Comparison of ENCODE assay signal across 17 cellular contexts in the genomic region with DNA sequence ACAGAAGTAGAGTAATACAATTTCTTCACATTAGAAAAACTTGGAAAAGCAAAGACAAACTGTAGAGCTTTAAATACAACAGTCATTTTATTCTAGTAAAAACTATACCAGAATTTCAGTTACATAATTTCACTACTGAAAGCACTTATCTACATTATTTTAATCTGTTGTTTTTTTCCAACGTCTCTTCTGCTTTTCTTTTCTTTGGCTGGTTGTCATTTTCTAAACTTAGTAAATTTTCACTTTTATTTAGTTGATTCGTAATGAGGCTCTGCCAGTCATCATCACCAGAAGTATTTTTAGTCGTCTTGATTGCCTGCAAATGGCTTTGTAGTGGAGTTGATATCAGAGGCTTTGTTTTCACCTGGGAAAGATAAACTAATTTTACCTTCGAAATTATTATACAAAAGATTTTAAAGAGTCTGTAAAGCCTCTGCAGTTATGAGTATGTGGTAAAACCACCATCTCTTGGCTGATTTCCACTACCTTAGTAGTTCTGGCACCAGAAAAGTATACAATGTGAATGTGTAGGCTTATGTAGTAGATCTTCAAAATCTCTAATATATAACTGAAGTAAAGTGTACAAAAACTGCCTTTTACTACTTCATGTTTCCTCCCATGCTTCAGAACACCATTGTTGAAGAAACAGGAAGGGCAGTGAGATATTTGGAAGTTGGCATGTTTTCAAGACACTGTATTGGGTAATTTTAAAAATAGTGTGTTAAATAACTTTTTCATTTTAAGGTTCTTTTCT. TPM values are rescaled to one million over a fixed set of nuclear protein-coding genes. Genes with fewer than 3 reads are reported as not detected.
DNase-seq lines count a peak whose midpoint lies in the region; ATAC-seq and TF ChIP-seq lines count a peak whose summit lies in the region.
"Had no signal": no experiment of that assay in that cellular context is flagged by ENCODE, and none has a peak within 500 bp of the region (broad histone marks: within the 10 kb centered on the region; RNA-seq: fewer than 3 reads in every experiment).

No MANE protein-coding gene starts in this region.

- ATAC-seq in natural killer cell (no peak), T-helper 17 cell (no peak)
- ATAC-seq in natural killer cell treated with Interleukin-12 subunit alpha and Interleukin-12 subunit beta and Interleukin-15 and Interleukin-18, amount 100 ng/mL, for 72 hours: no peak
- no peak for ATAC-seq in stimulated activated naive CD8-positive, alpha-beta T cell treated with anti-CD3 and anti-CD28 coated beads, Interleukin-15, amount 100 ng/mL, for 72 hours
- ATAC-seq: HepG2 had no signal

- no peaks in the 10 kb centered on the region for H3K9me3 ChIP-seq in T-helper 17 cell (ENCODE audit: control insufficient read depth, low read length, poor library complexity, severe bottlenecking)
- H3K9me3 ChIP-seq: sigmoid colon, SJSA1, thoracic aorta had no signal

- H3K36me3 Mint-ChIP-seq in natural killer cell (peaks cover 21% of the 10 kb centered on the region), T-helper 17 cell (ENCODE audit: low read depth) (peaks cover 2% of the 10 kb centered on the region)
- H3K36me3 Mint-ChIP-seq in natural killer cell treated with Interleukin-12 subunit alpha and Interleukin-12 subunit beta and Interleukin-15 and Interleukin-18, amount 100 ng/mL, for 72 hours: peaks cover 13% of the 10 kb centered on the region

- intact Hi-C loops in natural killer cell (cut with micrococcal nuclease): no loop called here

- H3K4me1 Mint-ChIP-seq in natural killer cell (peaks cover 0 to 1% of the 10 kb centered on the region in 2 donors), T-helper 17 cell (peaks cover 2% of the 10 kb centered on the region)
- peaks cover 1 to 8% of the 10 kb centered on the region in 2 donors for H3K4me1 Mint-ChIP-seq in natural killer cell treated with Interleukin-12 subunit alpha and Interleukin-12 subunit beta and Interleukin-15 and Interleukin-18, amount 100 ng/mL, for 72 hours (ENCODE audit: low read depth in 2 of 2)
- H3K4me1 Mint-ChIP-seq in stimulated activated naive CD8-positive, alpha-beta T cell treated with anti-CD3 and anti-CD28 coated beads, Interleukin-15, amount 100 ng/mL, for 72 hours: peaks cover 1% of the 10 kb centered on the region

- H3K27ac Mint-ChIP-seq in natural killer cell (peak overlapping the region; percentile 17 to 18), T-helper 17 cell (peak overlapping the region; percentile 41)
- H3K27ac Mint-ChIP-seq in natural killer cell treated with Interleukin-12 subunit alpha and Interleukin-12 subunit beta and Interleukin-15 and Interleukin-18, amount 100 ng/mL, for 72 hours: no peak overlapping the region
- peak overlapping the region in 1 of 2 donors; percentile 23 for H3K27ac Mint-ChIP-seq in stimulated activated naive CD8-positive, alpha-beta T cell treated with anti-CD3 and anti-CD28 coated beads, Interleukin-15, amount 100 ng/mL, for 72 hours

- no peak for TF ChIP-seq CTCF in natural killer cell (IDR thresholded peaks at IDR 0.05)

- no peak overlapping the region for H3K4me3 Mint-ChIP-seq in natural killer cell
- H3K4me3 Mint-ChIP-seq in natural killer cell treated with Interleukin-12 subunit alpha and Interleukin-12 subunit beta and Interleukin-15 and Interleukin-18, amount 100 ng/mL, for 72 hours: no peak overlapping the region
- H3K4me3 Mint-ChIP-seq in T-helper 17 cell: no peak overlapping the region
- H3K4me3 Mint-ChIP-seq in stimulated activated naive CD8-positive, alpha-beta T cell treated with anti-CD3 and anti-CD28 coated beads, Interleukin-15, amount 100 ng/mL, for 72 hours: no peak overlapping the region

- no peaks in the 10 kb centered on the region for H3K9me3 Mint-ChIP-seq in natural killer cell
- H3K9me3 Mint-ChIP-seq in natural killer cell treated with Interleukin-12 subunit alpha and Interleukin-12 subunit beta and Interleukin-15 and Interleukin-18, amount 100 ng/mL, for 72 hours: peaks cover 4% of the 10 kb centered on the region
- peaks cover 6% of the 10 kb centered on the region in 2 donors for H3K9me3 Mint-ChIP-seq in stimulated activated naive CD8-positive, alpha-beta T cell treated with anti-CD3 and anti-CD28 coated beads, Interleukin-15, amount 100 ng/mL, for 72 hours

- DNase-seq in natural killer cell (no peak), T-helper 17 cell (no peak), fibroblast of peridontal ligament (ENCODE audit: extremely low read depth) (peak; percentile 44), putamen (ENCODE audit: low spot score) (no peak), SIG-M5 treated with dmso at 0.1 percent for 504 hours (lab: John Stamatoyannopoulos, UW; ENCODE audit: unreplicated experiment) (no peak)
- DNase-seq in natural killer cell treated with Interleukin-12 subunit alpha and Interleukin-12 subunit beta and Interleukin-15 and Interleukin-18, amount 100 ng/mL, for 72 hours (ENCODE audit: low spot score): no peak
- DNase-seq in stimulated activated naive CD8-positive, alpha-beta T cell treated with anti-CD3 and anti-CD28 coated beads, Interleukin-15, amount 100 ng/mL, for 72 hours: no peak
- DNase-seq: amniotic stem cell; islet precursor cell; MV-4-11; NCI-H2081; NCI-H524 treated with DMSO at 0.1 percent for 48 hours; sigmoid colon; stimulated activated CD4-positive, alpha-beta T cell treated with anti-CD3 and anti-CD28 coated beads, Interleukin-4, amount 100 ng/mL, for 1 hour had no signal

- H3K27me3 Mint-ChIP-seq in natural killer cell (ENCODE audit: low read depth in 2 of 2): no peaks in the 10 kb centered on the region
- H3K27me3 Mint-ChIP-seq in natural killer cell treated with Interleukin-12 subunit alpha and Interleukin-12 subunit beta and Interleukin-15 and Interleukin-18, amount 100 ng/mL, for 72 hours: no peaks in the 10 kb centered on the region
- H3K27me3 Mint-ChIP-seq in T-helper 17 cell: no peaks in the 10 kb centered on the region
- no peaks in the 10 kb centered on the region for H3K27me3 Mint-ChIP-seq in stimulated activated naive CD8-positive, alpha-beta T cell treated with anti-CD3 and anti-CD28 coated beads, Interleukin-15, amount 100 ng/mL, for 72 hours

RNA-seq across cellular contexts. Expression of a gene that starts 19.2 kb away (rescaled TPM):
- 100 to 1,000 TPM; 146 to 165 (median 155) TPM for total RNA-seq in natural killer cell
- 100 to 1,000 TPM; 244 to 362 TPM for total RNA-seq in natural killer cell treated with Interleukin-12 subunit alpha and Interleukin-12 subunit beta and Interleukin-15 and Interleukin-18, amount 100 ng/mL, for 72 hours
- 100 to 1,000 TPM; 203 to 215 TPM for total RNA-seq in T-helper 17 cell

Comparison
In these comparisons a context has a peak if more than half of its experiments do, and no peak if none do; other contexts are left out.
1. H3K27ac Mint-ChIP-seq: peak in natural killer cell (2 of 2) and T-helper 17 cell (single experiment); none in natural killer cell treated with Interleukin-12 subunit alpha and Interleukin-12 subunit beta and Interleukin-15 and Interleukin-18, amount 100 ng/mL, for 72 hours (0 of 2).